Comparison of ENCODE assay signal across 12 cellular contexts in genomic region chr11:10514210-10514609, GRCh38. TPM values are rescaled to one million over a fixed set of nuclear protein-coding genes. Genes with fewer than 3 reads are reported as not detected.
A peak's percentile ranks its signal among the peaks of the same experiment; 100 is the strongest.
DNase-seq lines count a peak whose midpoint lies in the region; ATAC-seq and TF ChIP-seq lines count a peak whose summit lies in the region.
"Had no signal": no experiment of that assay in that cellular context is flagged by ENCODE, and none has a peak within 500 bp of the region (broad histone marks: within the 10 kb centered on the region; RNA-seq: fewer than 3 reads in every experiment).

No MANE protein-coding gene starts in this region.

- 48% methylated on average over 2 of the region's 2 CpGs for WGBS in SK-N-SH (ENCODE audit: low lambda C conversion rate)

- no peak overlapping the region for H3K4me3 ChIP-seq in SK-N-SH (ENCODE audit: low read depth in 2 of 2, low read length in 1 of 2)
- H3K4me3 ChIP-seq in RWPE2 (ENCODE audit: severe bottlenecking), result no peak overlapping the region
- no peak overlapping the region for H3K4me3 ChIP-seq in thoracic aorta
- no peak overlapping the region for H3K4me3 ChIP-seq in WERI-Rb-1 (ENCODE audit: low read depth, low read length)
- H3K4me3 ChIP-seq: BLaER1 treated with 17β-estradiol and CSF1 and Interleukin-3, amounts not matched to agents 10 nM and 100 nM had no signal

- H3K4me2 ChIP-seq in SK-N-SH, result no peak overlapping the region
- H3K4me2 ChIP-seq: BLaER1 treated with 17β-estradiol and CSF1 and Interleukin-3, amounts not matched to agents 10 nM and 100 nM had no signal

- H3K36me3 ChIP-seq in SK-N-SH (replicated peaks in 1 of 2; ENCODE audit: control insufficient read depth in 1 of 2, insufficient read depth in 2 of 2, low read length in 1 of 2), result peaks cover 6 to 36% of the 10 kb centered on the region in 2 experiments
- H3K36me3 ChIP-seq in RWPE2 (ENCODE audit: low read depth), result peaks cover 36% of the 10 kb centered on the region
- H3K36me3 ChIP-seq in thoracic aorta, result peaks cover 3% of the 10 kb centered on the region
- peaks cover 8% of the 10 kb centered on the region for H3K36me3 ChIP-seq in WERI-Rb-1

- H3K9me3 ChIP-seq in SK-N-SH (no peaks in the 10 kb centered on the region), RWPE2 (ENCODE audit: severe bottlenecking) (no peaks in the 10 kb centered on the region), thoracic aorta (no peaks in the 10 kb centered on the region), WERI-Rb-1 (ENCODE audit: severe bottlenecking) (no peaks in the 10 kb centered on the region)
- H3K9me3 ChIP-seq: BLaER1 treated with 17β-estradiol and CSF1 and Interleukin-3, amounts not matched to agents 10 nM and 100 nM had no signal

- no peak overlapping the region for H3K27ac Mint-ChIP-seq in activated naive CD4-positive, alpha-beta T cell treated with anti-CD3 and anti-CD28 coated beads, Interleukin-2, amount 50 U/mL, for 72 hours

- CTCF ChIA-PET in SK-N-SH (lab: Yijun Ruan, JAX), result interaction anchor here (0.6 to 2.6 kb wide), 7 partner anchors 8 to 222 kb away, joined by 3 to 8 read pairs (median 4); no protein-coding TSS in a partner anchor

- no peaks in the 10 kb centered on the region for H3K9me2 ChIP-seq in SK-N-SH

- no peaks in the 10 kb centered on the region for H3K27me3 ChIP-seq in SK-N-SH (ENCODE audit: insufficient read depth)
- no peaks in the 10 kb centered on the region for H3K27me3 ChIP-seq in RWPE2 (ENCODE audit: insufficient read depth, poor library complexity, severe bottlenecking)
- H3K27me3 ChIP-seq in thoracic aorta (replicated peaks; ENCODE audit: insufficient read depth), result no peaks in the 10 kb centered on the region
- H3K27me3 ChIP-seq in WERI-Rb-1 (ENCODE audit: insufficient read depth, low read depth, severe bottlenecking), result no peaks in the 10 kb centered on the region
- H3K27me3 ChIP-seq: BLaER1 treated with 17β-estradiol and CSF1 and Interleukin-3, amounts not matched to agents 10 nM and 100 nM had no signal

- no peak for TF ChIP-seq EP300 in SK-N-SH (IDR thresholded peaks at IDR 0.05; ENCODE audit: borderline replicate concordance in 1 of 2, low read depth in 1 of 2, low read length in 1 of 2)

- DNase-seq in SK-N-SH (no peak), RWPE2 (ENCODE audit: low spot score) (no peak), fibroblast of gingiva (ENCODE audit: low read depth) (peak; percentile 29), thoracic aorta (ENCODE audit: low spot score) (no peak), WERI-Rb-1 (no peak), NCI-H187 (lab: John Stamatoyannopoulos, UW) (no peak)
- no peak for DNase-seq in activated naive CD4-positive, alpha-beta T cell treated with anti-CD3 and anti-CD28 coated beads, Interleukin-2, amount 50 U/mL, for 72 hours (ENCODE audit: low spot score in 2 of 2)
- DNase-seq: activated CD8-positive, alpha-beta memory T cell treated with anti-CD3 and anti-CD28 coated beads, Interleukin-2, amount 50 U/mL, for 4 hours; SIG-M5 had no signal

- no peaks in the 10 kb centered on the region for H3K9me3 Mint-ChIP-seq in activated naive CD4-positive, alpha-beta T cell treated with anti-CD3 and anti-CD28 coated beads, Interleukin-2, amount 50 U/mL, for 72 hours

- TF ChIP-seq CTCF in SK-N-SH (IDR thresholded peaks at IDR 0.05), result peak; percentile 67
- TF ChIP-seq CTCF in RWPE2 (IDR thresholded peaks at IDR 0.05; ENCODE audit: poor library complexity, severe bottlenecking), result peak; percentile 63
- no peak for TF ChIP-seq CTCF in thoracic aorta (IDR thresholded peaks at IDR 0.05)
- no peak for TF ChIP-seq CTCF in WERI-Rb-1 (IDR thresholded peaks at IDR 0.05; ENCODE audit: low read depth, low read length)

- POLR2A ChIA-PET in SK-N-SH (lab: Yijun Ruan, JAX), result no interaction called here

- ATAC-seq in SK-N-SH treated with all-trans-retinoic acid at 6 μM for 48 hours (no peak), RWPE2 (ENCODE audit: low read depth) (no peak), thoracic aorta (ENCODE audit: insufficient number of reproducible peaks, low FRiP score, low read depth) (no peak)
- ATAC-seq in activated naive CD4-positive, alpha-beta T cell treated with anti-CD3 and anti-CD28 coated beads, Interleukin-2, amount 50 U/mL, for 72 hours, result no peak

- peak overlapping the region in 1 of 2 experiments; percentile 31; a peak in 1 of 4 replicates for H3K27ac ChIP-seq in SK-N-SH (ENCODE audit: low read depth in 2 of 2, low read length in 1 of 2)
- H3K27ac ChIP-seq in RWPE2 (ENCODE audit: poor library complexity, severe bottlenecking), result no peak overlapping the region
- H3K27ac ChIP-seq in thoracic aorta, result peak overlapping the region; percentile 42 to 62
- no peak overlapping the region for H3K27ac ChIP-seq in WERI-Rb-1
- H3K27ac ChIP-seq: BLaER1 treated with 17β-estradiol and CSF1 and Interleukin-3, amounts not matched to agents 10 nM and 100 nM had no signal

- TF ChIP-seq RAD21 in SK-N-SH (IDR thresholded peaks at IDR 0.05; ENCODE audit: low read length), result peak; percentile 39; the same call in 1 of the 2 replicates

- no peak overlapping the region for H3K9ac ChIP-seq in SK-N-SH
- H3K9ac ChIP-seq: BLaER1 treated with 17β-estradiol and CSF1 and Interleukin-3, amounts not matched to agents 10 nM and 100 nM had no signal

- no peaks in the 10 kb centered on the region for H3K79me2 ChIP-seq in SK-N-SH (ENCODE audit: insufficient read depth)

- H3F3A ChIP-seq in SK-N-SH (replicated peaks; ENCODE audit: insufficient read depth), result no peaks in the 10 kb centered on the region

- H3K4me1 ChIP-seq in SK-N-SH (ENCODE audit: control insufficient read depth in 1 of 2, insufficient read depth in 2 of 2, low read depth in 1 of 2, low read length in 1 of 2), result peaks cover 0 to 9% of the 10 kb centered on the region in 2 experiments; a peak in 1 of 4 replicates
- H3K4me1 ChIP-seq in RWPE2 (ENCODE audit: insufficient read depth, poor library complexity, severe bottlenecking), result peaks cover 18% of the 10 kb centered on the region
- H3K4me1 ChIP-seq in thoracic aorta (ENCODE audit: control insufficient read depth in 1 of 2, low read depth in 2 of 2), result peaks cover 30 to 39% of the 10 kb centered on the region in 2 donors

- H2AFZ ChIP-seq in SK-N-SH (ENCODE audit: low read depth), result no peak overlapping the region

- H4K20me1 ChIP-seq in SK-N-SH (ENCODE audit: insufficient read depth), result no peaks in the 10 kb centered on the region

- no peaks in the 10 kb centered on the region for H3K36me3 Mint-ChIP-seq in activated naive CD4-positive, alpha-beta T cell treated with anti-CD3 and anti-CD28 coated beads, Interleukin-2, amount 50 U/mL, for 72 hours

TF ChIP-seq in SK-N-SH, 30 proteins besides CTCF, POLR2A, EP300 and RAD21:
- TF ChIP-seq SMC3 (IDR thresholded peaks at IDR 0.05; ENCODE audit: low read depth, low read length), result peak; percentile 31
- no peak for TF ChIP-seq ZBTB33 (IDR thresholded peaks at IDR 0.05; ENCODE audit: borderline replicate concordance, low read depth)

TF ChIP-seq in SK-N-SH treated with all-trans-retinoic acid at 6 μM for 48 hours, 23 proteins besides CTCF, POLR2A, EP300 and RAD21:
- no peak for TF ChIP-seq POU6F1 (CRISPR knock-in tag; IDR thresholded peaks at IDR 0.05; ENCODE audit: borderline replicate concordance, low read depth)

RNA-seq across cellular contexts. Expression of gene RNF141, which starts 26.8 kb away (rescaled TPM):
- 6.9 and 10.3 TPM in 2 replicates for polyA plus RNA-seq in SK-N-SH (2012; rRNA removed)
- polyA plus RNA-seq in SK-N-SH (2012; cell fraction: cytosol; rRNA removed), result 12.9 and 15.5 TPM in 2 replicates
- polyA plus RNA-seq in SK-N-SH (2012; cell fraction: nucleus; rRNA removed), result 2.0 and 4.5 TPM in 2 replicates
- 10 to 100 TPM; 37.3 to 47.2 TPM for total RNA-seq in thoracic aorta
- total RNA-seq in activated naive CD4-positive, alpha-beta T cell treated with anti-CD3 and anti-CD28 coated beads, Interleukin-2, amount 50 U/mL, for 72 hours, result 10 to 100 TPM in 1 of 2 donors, 1 to 10 TPM in 1; 9.1 to 12.2 TPM

RNA-seq across cellular contexts. Expression of gene LYVE1, which starts 54.3 kb away (rescaled TPM):
- not detected in 2 replicates for polyA plus RNA-seq in SK-N-SH (2012; rRNA removed)
- 0.01 TPM in 1 of 2 replicates, not detected in the other for polyA plus RNA-seq in SK-N-SH (2012; cell fraction: cytosol; rRNA removed)
- not detected in 2 replicates for polyA plus RNA-seq in SK-N-SH (2012; cell fraction: nucleus; rRNA removed)
- total RNA-seq in thoracic aorta, result 100 to 1,000 TPM in 1 of 2 donors, 10 to 100 TPM in 1; 81.5 to 121 TPM
- not detected for total RNA-seq in activated naive CD4-positive, alpha-beta T cell treated with anti-CD3 and anti-CD28 coated beads, Interleukin-2, amount 50 U/mL, for 72 hours
- total RNA-seq: myocyte had no signal

RNA-seq across cellular contexts. Expression of gene AMPD3, which starts 59.1 kb away (rescaled TPM):
- polyA plus RNA-seq in SK-N-SH (2012; rRNA removed), result 1.7 and 2.1 TPM in 2 replicates
- polyA plus RNA-seq in SK-N-SH (2012; cell fraction: cytosol; rRNA removed), result 1.1 and 1.6 TPM in 2 replicates
- polyA plus RNA-seq in SK-N-SH (2012; cell fraction: nucleus; rRNA removed), result 4.1 and 4.6 TPM in 2 replicates
- 10 to 100 TPM in 1 of 2 donors, 1 to 10 TPM in 1; 7.0 to 17.6 TPM for total RNA-seq in thoracic aorta
- 10 to 100 TPM; 41.9 to 50.5 TPM for total RNA-seq in activated naive CD4-positive, alpha-beta T cell treated with anti-CD3 and anti-CD28 coated beads, Interleukin-2, amount 50 U/mL, for 72 hours

Comparison
In these comparisons a context has a peak if more than half of its experiments do, and no peak if none do; other contexts are left out.
1. H3K27ac ChIP-seq: peak in thoracic aorta (2 of 2); none in RWPE2 (single experiment) and WERI-Rb-1 (single experiment).
2. CTCF ChIP-seq: peak in SK-N-SH (single experiment) and RWPE2 (single experiment); none in thoracic aorta (single experiment) and WERI-Rb-1 (single experiment).
3. RNA of gene LYVE1, which starts 54.3 kb away (total RNA-seq): 81.5 to 121 TPM in thoracic aorta; not detected in activated naive CD4-positive, alpha-beta T cell treated with anti-CD3 and anti-CD28 coated beads, Interleukin-2, amount 50 U/mL, for 72 hours; every median in the first group is over 10 times any median in the second.